ENCODE assay signal across 18 cellular contexts in the genomic region with DNA sequence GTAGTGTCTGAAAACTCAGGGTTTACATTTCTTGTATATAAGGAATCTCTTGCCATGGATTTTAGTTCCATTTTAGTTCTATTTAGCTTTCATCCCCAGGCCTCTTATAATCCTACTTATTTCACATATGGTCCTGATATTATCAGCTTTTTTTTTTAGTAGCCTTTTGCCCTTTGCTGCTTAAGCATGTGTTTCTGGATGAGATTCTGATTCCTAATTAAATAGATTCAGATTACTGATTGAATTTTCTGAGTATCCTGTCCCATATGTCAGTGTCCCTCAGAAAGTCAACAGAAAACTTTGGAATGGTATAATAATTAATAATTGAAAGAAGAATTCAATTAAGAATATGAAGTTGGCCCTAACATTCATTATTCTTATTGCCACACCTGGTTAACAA.
DNase-seq lines count a peak whose midpoint lies in the region; TF ChIP-seq lines count a peak whose summit lies in the region.
"Had no signal": no experiment of that assay in that cellular context is flagged by ENCODE, and none has a peak within 500 bp of the region (broad histone marks: within the 10 kb centered on the region; RNA-seq: fewer than 3 reads in every experiment).

No MANE protein-coding gene starts in this region.

- TF ChIP-seq CTCF in SK-N-SH (IDR thresholded peaks at IDR 0.05) (no peak), neural progenitor cell (IDR thresholded peaks at IDR 0.05) (no peak)

- intact Hi-C loops in head of caudate nucleus (cut with DNase I) = no loop called here

- H3K4me2 ChIP-seq in SK-N-SH (no peak overlapping the region), neural progenitor cell (no peak overlapping the region)

- no peaks in the 10 kb centered on the region for H3K79me2 ChIP-seq in SK-N-SH (ENCODE audit: insufficient read depth)
- no peaks in the 10 kb centered on the region for H3K79me2 ChIP-seq in neural progenitor cell (ENCODE audit: low read depth)

- no peaks in the 10 kb centered on the region for H3K36me3 ChIP-seq in SK-N-SH (replicated peaks in 1 of 2; ENCODE audit: control insufficient read depth in 1 of 2, insufficient read depth in 2 of 2, low read length in 1 of 2)
- H3K36me3 ChIP-seq in neural progenitor cell = no peaks in the 10 kb centered on the region
- H3K36me3 ChIP-seq: BE2C had no signal

- POLR2A ChIA-PET in SK-N-SH (lab: Yijun Ruan, JAX) = no interaction called here

- H2AFZ ChIP-seq in SK-N-SH (ENCODE audit: low read depth) (no peak overlapping the region), neural progenitor cell (replicated peaks) (no peak overlapping the region)

- H3K27ac ChIP-seq in SK-N-SH (ENCODE audit: low read depth in 2 of 2, low read length in 1 of 2) (no peak overlapping the region; a peak in 1 of 4 replicates), neural progenitor cell (no peak overlapping the region)

- H3K4me1 ChIP-seq in SK-N-SH (ENCODE audit: control insufficient read depth in 1 of 2, insufficient read depth in 2 of 2, low read depth in 1 of 2, low read length in 1 of 2) (peaks cover 9 to 10% of the 10 kb centered on the region in 2 experiments; a peak in 3 of 4 replicates), neural progenitor cell (peaks cover 71% of the 10 kb centered on the region)
- H3K4me1 ChIP-seq: BE2C had no signal

- CTCF ChIA-PET in SK-N-SH (lab: Yijun Ruan, JAX) = interaction anchor here (1.0 to 3.1 kb wide), 3 partner anchors 19 to 899 kb away, joined by 3 to 11 read pairs (median 4); no protein-coding TSS in a partner anchor

- H3K36me3 Mint-ChIP-seq in neural progenitor cell = no peaks in the 10 kb centered on the region
- H3K36me3 Mint-ChIP-seq: CD4-positive, CD25-positive, alpha-beta regulatory T cell had no signal

- DNase-seq in DMS 273 treated with DMSO at 0.1 percent for 48 hours (lab: John Stamatoyannopoulos, UW) (peak; percentile 78), NCI-H82 (lab: John Stamatoyannopoulos, UW) (peak; percentile 69), SK-N-SH (peak; percentile 22), neural progenitor cell (ENCODE audit: low spot score) (no peak), NCI-H69 (lab: John Stamatoyannopoulos, UW) (no peak), head of caudate nucleus (no peak), SKM-1 (lab: John Stamatoyannopoulos, UW; ENCODE audit: unreplicated experiment) (no peak)
- DNase-seq: ACHN; BE2C; C1 segment of cervical spinal cord; CD4-positive, CD25-positive, alpha-beta regulatory T cell; CD8-positive, alpha-beta memory T cell; COR-L47; DND-41; EL; H9; IMR-90 had no signal

- peak in 1 of 2 experiments; percentile 80; a peak in 2 of 4 replicates for TF ChIP-seq EP300 in SK-N-SH (IDR thresholded peaks at IDR 0.05; ENCODE audit: borderline replicate concordance in 1 of 2, low read depth in 1 of 2, low read length in 1 of 2)

- H3K9ac ChIP-seq in SK-N-SH (no peak overlapping the region), neural progenitor cell (no peak overlapping the region)

- peaks cover 11% of the 10 kb centered on the region for H3K27me3 Mint-ChIP-seq in neural progenitor cell (ENCODE audit: insufficient read depth, low read depth)
- H3K27me3 Mint-ChIP-seq: CD4-positive, CD25-positive, alpha-beta regulatory T cell; CD8-positive, alpha-beta memory T cell had no signal

- H3K4me3 ChIP-seq in SK-N-SH (ENCODE audit: low read depth in 2 of 2, low read length in 1 of 2) = no peak overlapping the region
- H3K4me3 ChIP-seq in neural progenitor cell = no peak overlapping the region
- H3K4me3 ChIP-seq: GM12878 had no signal

- peaks cover 9% of the 10 kb centered on the region for H3F3A ChIP-seq in SK-N-SH (replicated peaks; ENCODE audit: insufficient read depth)
- H3F3A ChIP-seq in neural progenitor cell (ENCODE audit: low read depth) = peaks cover 39% of the 10 kb centered on the region

- no peaks in the 10 kb centered on the region for H3K9me2 ChIP-seq in SK-N-SH

- no peaks in the 10 kb centered on the region for H3K27me3 ChIP-seq in SK-N-SH (ENCODE audit: insufficient read depth)
- no peaks in the 10 kb centered on the region for H3K27me3 ChIP-seq in neural progenitor cell
- H3K27me3 ChIP-seq: BE2C had no signal

- no peak; the same call in 1 of the 2 replicates for TF ChIP-seq RAD21 in SK-N-SH (IDR thresholded peaks at IDR 0.05; ENCODE audit: low read length)

- H3K9me3 ChIP-seq in SK-N-SH = no peaks in the 10 kb centered on the region
- no peaks in the 10 kb centered on the region for H3K9me3 ChIP-seq in neural progenitor cell (ENCODE audit: low read depth)
- H3K9me3 ChIP-seq: BE2C had no signal

- no peak overlapping the region for H3K4me3 Mint-ChIP-seq in neural progenitor cell
- H3K4me3 Mint-ChIP-seq: CD4-positive, CD25-positive, alpha-beta regulatory T cell; CD8-positive, alpha-beta memory T cell; H9 had no signal

- peaks cover 58% of the 10 kb centered on the region for H3K4me1 Mint-ChIP-seq in neural progenitor cell
- H3K4me1 Mint-ChIP-seq: CD4-positive, CD25-positive, alpha-beta regulatory T cell; CD8-positive, alpha-beta memory T cell had no signal

- H4K20me1 ChIP-seq in SK-N-SH (ENCODE audit: insufficient read depth) (no peaks in the 10 kb centered on the region), neural progenitor cell (ENCODE audit: low read depth) (no peaks in the 10 kb centered on the region)

- no peaks in the 10 kb centered on the region for H3K9me3 Mint-ChIP-seq in neural progenitor cell
- H3K9me3 Mint-ChIP-seq: CD4-positive, CD25-positive, alpha-beta regulatory T cell; CD8-positive, alpha-beta memory T cell; H9 had no signal

- peak overlapping the region; percentile 30 for H3K27ac Mint-ChIP-seq in neural progenitor cell
- H3K27ac Mint-ChIP-seq: CD4-positive, CD25-positive, alpha-beta regulatory T cell; CD8-positive, alpha-beta memory T cell; H9 had no signal

TF ChIP-seq in SK-N-SH, 30 proteins besides CTCF, POLR2A, EP300 and RAD21:
- TF ChIP-seq EZH2phosphoT487 (IDR thresholded peaks at IDR 0.05; ENCODE audit: borderline replicate concordance, low read depth) = no peak
- TF ChIP-seq RXRA (IDR thresholded peaks at IDR 0.05; ENCODE audit: borderline replicate concordance, low read depth) = no peak
- TF ChIP-seq, protein P1, sequence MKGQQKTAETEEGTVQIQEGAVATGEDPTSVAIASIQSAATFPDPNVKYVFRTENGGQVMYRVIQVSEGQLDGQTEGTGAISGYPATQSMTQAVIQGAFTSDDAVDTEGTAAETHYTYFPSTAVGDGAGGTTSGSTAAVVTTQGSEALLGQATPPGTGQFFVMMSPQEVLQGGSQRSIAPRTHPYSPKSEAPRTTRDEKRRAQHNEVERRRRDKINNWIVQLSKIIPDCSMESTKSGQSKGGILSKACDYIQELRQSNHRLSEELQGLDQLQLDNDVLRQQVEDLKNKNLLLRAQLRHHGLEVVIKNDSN (IDR thresholded peaks at IDR 0.05; ENCODE audit: borderline replicate concordance, low read depth) = no peak
- TF ChIP-seq ZBTB33 (IDR thresholded peaks at IDR 0.05; ENCODE audit: borderline replicate concordance, low read depth) = no peak
- TF ChIP-seq TAF1 (IDR thresholded peaks at IDR 0.05; ENCODE audit: borderline replicate concordance, low read depth, low read length) = no peak
- peak; percentile 62 for TF ChIP-seq TCF12 (IDR thresholded peaks at IDR 0.05)
- TF ChIP-seq CHD2 (IDR thresholded peaks at IDR 0.05; ENCODE audit: low read length, partially characterized antibody) = no peak
- no peak for TF ChIP-seq SMC3 (IDR thresholded peaks at IDR 0.05; ENCODE audit: low read depth, low read length)
- TF ChIP-seq MEF2A (IDR thresholded peaks at IDR 0.05; ENCODE audit: borderline replicate concordance, low read depth) = no peak
- TF ChIP-seq JUND (IDR thresholded peaks at IDR 0.05) = no peak
- TF ChIP-seq MAX (IDR thresholded peaks at IDR 0.05; ENCODE audit: low read depth) = no peak
- peak; percentile 98 for TF ChIP-seq RCOR1 (IDR thresholded peaks at IDR 0.05; ENCODE audit: low read length)
- TF ChIP-seq POLR2AphosphoS5 (IDR thresholded peaks at IDR 0.05; ENCODE audit: low read depth, low read length) = no peak
- no peak for TF ChIP-seq GABPA (IDR thresholded peaks at IDR 0.05; ENCODE audit: low read depth)
- TF ChIP-seq FOXJ3 (CRISPR knock-in tag; IDR thresholded peaks at IDR 0.05) = no peak
- TF ChIP-seq GATA2 (CRISPR knock-in tag; IDR thresholded peaks at IDR 0.05) = peak; percentile 79
- no peak for TF ChIP-seq NRF1 (IDR thresholded peaks at IDR 0.05; ENCODE audit: low read depth, low read length)
- no peak for TF ChIP-seq NFIC (IDR thresholded peaks at IDR 0.05; ENCODE audit: borderline replicate concordance)
TF ChIP-seq in SK-N-SH: peak in this region for 3.

Comparison
In these comparisons a context has a peak if more than half of its experiments do, and no peak if none do; other contexts are left out.
1. DNase-seq: peak in DMS 273 treated with DMSO at 0.1 percent for 48 hours (single experiment), NCI-H82 (single experiment) and SK-N-SH (single experiment); none in neural progenitor cell (single experiment), NCI-H69 (single experiment), head of caudate nucleus (0 of 42) and SKM-1 (single experiment).